8 cellular contexts compared by ENCODE assay signal in genomic region chr1:156214024-156214748, GRCh38. TPM values are rescaled to one million over a fixed set of nuclear protein-coding genes. Genes with fewer than 3 reads are reported as not detected.
DNase-seq lines count a peak whose midpoint lies in the region; ATAC-seq and TF ChIP-seq lines count a peak whose summit lies in the region.

No MANE protein-coding gene starts in this region.

- H2AFZ ChIP-seq in fibroblast of lung (ENCODE audit: low read length): no peak overlapping the region

- no peaks in the 10 kb centered on the region for H4K20me1 ChIP-seq in fibroblast of lung (ENCODE audit: control insufficient read depth, extremely low read depth, insufficient read depth, low read length)

- peak overlapping the region; percentile 9 for H3K27ac ChIP-seq in fibroblast of lung (ENCODE audit: insufficient read depth, low read length)

- intact Hi-C loops in activated CD4-positive, alpha-beta T cell treated with anti-CD3 and anti-CD28 coated beads for 36 hours (cut with DNase I, micrococcal nuclease): loop anchor here in 1 of 2 experiments (5.0 to 10.0 kb wide), 3 partner anchors 288 to 1209 kb away; partner anchors contain the start of genes ISG20L2, MEF2D, METTL25B and ZBTB7B
- intact Hi-C loops in lower leg skin (cut with DNase I; ENCODE audit: low total_unique reads): no loop called here

- H3K36me3 ChIP-seq in fibroblast of lung (ENCODE audit: control insufficient read depth, insufficient read depth, low read length) (peaks cover 7% of the 10 kb centered on the region), skeletal muscle satellite cell (ENCODE audit: insufficient read depth, low read length) (peaks cover 20% of the 10 kb centered on the region)

- H3K9ac ChIP-seq in fibroblast of lung (ENCODE audit: insufficient read depth, low read length): no peak overlapping the region
- H3K9ac ChIP-seq in skeletal muscle satellite cell (ENCODE audit: low read depth, low read length): peak overlapping the region; percentile 94

- H3K4me3 ChIP-seq in fibroblast of lung (replicated peaks in 1 of 4; ENCODE audit: control extremely low read depth in 1 of 4, insufficient read depth in 1 of 4, low read depth in 3 of 4, low read length in 4 of 4): peak overlapping the region in 2 of 4 experiments; percentile 74 to 95
- H3K4me3 ChIP-seq in skeletal muscle satellite cell (ENCODE audit: low read length): peak overlapping the region; percentile 87
- H3K4me3 ChIP-seq in lower leg skin (ENCODE audit: low read depth, poor library complexity, severe bottlenecking): no peak overlapping the region

- H3K4me3 Mint-ChIP-seq in activated CD4-positive, alpha-beta T cell treated with anti-CD3 and anti-CD28 coated beads for 36 hours: peak overlapping the region; percentile 76
- peak overlapping the region; percentile 79 to 95 (median 95) for H3K4me3 Mint-ChIP-seq in T-cell

- peaks cover 45% of the 10 kb centered on the region for H3K4me1 Mint-ChIP-seq in activated CD4-positive, alpha-beta T cell treated with anti-CD3 and anti-CD28 coated beads for 36 hours
- peaks cover 37 to 54% (median 50%) of the 10 kb centered on the region in 3 donors for H3K4me1 Mint-ChIP-seq in T-cell

- H3K4me1 ChIP-seq in fibroblast of lung (ENCODE audit: control insufficient read depth, extremely low read depth, insufficient read depth, low read length) (peaks cover 2% of the 10 kb centered on the region), skeletal muscle satellite cell (ENCODE audit: control insufficient read depth, insufficient read depth, low read length) (peaks cover 18% of the 10 kb centered on the region)

- DNase-seq in activated CD4-positive, alpha-beta T cell treated with anti-CD3 and anti-CD28 coated beads for 36 hours: peak; percentile 67
- DNase-seq in activated CD4-positive, alpha-beta T cell treated with anti-CD3 and anti-CD28 coated beads, Interleukin-2, amount 50 U/mL, for 48 hours: no peak
- DNase-seq in T-cell: no peak
- peak; percentile 9 to 89 for DNase-seq in fibroblast of lung (ENCODE audit: low read depth in 2 of 2)
- no peak for DNase-seq in AML-193 (lab: John Stamatoyannopoulos, UW)
- no peak for DNase-seq in epidermal melanocyte (ENCODE audit: insufficient read length, low spot score)
- DNase-seq in lower leg skin (ENCODE audit: low spot score in 2 of 2): no peak

- H3K4me2 ChIP-seq in fibroblast of lung (ENCODE audit: extremely low read depth, insufficient read depth, low read length) (peak overlapping the region; percentile 52), skeletal muscle satellite cell (ENCODE audit: low read length) (peak overlapping the region; percentile 99)

- 69 to 70% methylated on average over 16 of the region's 16 CpGs for whole genome bisulfite sequencing in lower leg skin, 2 donors

- peaks cover 2% of the 10 kb centered on the region for H3K79me2 ChIP-seq in fibroblast of lung (ENCODE audit: control insufficient read depth, insufficient read depth, low read length)

- no peaks in the 10 kb centered on the region for H3K27me3 ChIP-seq in fibroblast of lung (ENCODE audit: control insufficient read depth, insufficient read depth, low read length)
- no peaks in the 10 kb centered on the region for H3K27me3 ChIP-seq in skeletal muscle satellite cell (ENCODE audit: control insufficient read depth, insufficient read depth, low read length)

- no peak for TF ChIP-seq POLR2A in lower leg skin (IDR thresholded peaks at IDR 0.05)

- no peaks in the 10 kb centered on the region for H3K9me3 ChIP-seq in fibroblast of lung (ENCODE audit: control insufficient read depth, insufficient read depth, low read depth, low read length)
- H3K9me3 ChIP-seq in skeletal muscle satellite cell (replicated peaks; ENCODE audit: low read length): no peaks in the 10 kb centered on the region

- POLR2A ChIA-PET in activated CD4-positive, alpha-beta T cell treated with anti-CD3 and anti-CD28 coated beads for 36 hours (lab: Charles Lee): interaction anchor here (0.6 to 2.8 kb wide), 7 partner anchors 8 to 117 kb away, joined by 3 to 34 read pairs (median 4); partner anchors contain the start of gene SLC25A44
- POLR2A ChIA-PET in T-cell (lab: Charles Lee): interaction anchor here in 1 of 2 donors (0.6 to 1.9 kb wide), 4 partner anchors 20 to 292 kb away, joined by 3 to 32 read pairs (median 3); partner anchors contain the start of gene SLC25A44

- CTCF ChIA-PET in activated CD4-positive, alpha-beta T cell treated with anti-CD3 and anti-CD28 coated beads for 36 hours (lab: Charles Lee): interaction anchor here (0.6 to 4.1 kb wide), 6 partner anchors 8 to 110 kb away, joined by 3 to 47 read pairs (median 5); partner anchors contain the start of gene SMG5
- CTCF ChIA-PET in T-cell (lab: Charles Lee): interaction anchor here (0.6 to 2.7 kb wide), 6 partner anchors 11 to 891 kb away, joined by 3 to 40 read pairs (median 4); no protein-coding TSS in a partner anchor

- H3K36me3 Mint-ChIP-seq in activated CD4-positive, alpha-beta T cell treated with anti-CD3 and anti-CD28 coated beads for 36 hours (ENCODE audit: low read depth): peaks cover 71% of the 10 kb centered on the region
- H3K36me3 Mint-ChIP-seq in T-cell: peaks cover 9% of the 10 kb centered on the region

- H3K27me3 Mint-ChIP-seq in activated CD4-positive, alpha-beta T cell treated with anti-CD3 and anti-CD28 coated beads for 36 hours: no peaks in the 10 kb centered on the region
- H3K27me3 Mint-ChIP-seq in T-cell: no peaks in the 10 kb centered on the region

- no peaks in the 10 kb centered on the region for H3K9me3 Mint-ChIP-seq in activated CD4-positive, alpha-beta T cell treated with anti-CD3 and anti-CD28 coated beads for 36 hours (ENCODE audit: low read depth)
- H3K9me3 Mint-ChIP-seq in T-cell: no peaks in the 10 kb centered on the region

- TF ChIP-seq CTCF in fibroblast of lung (conservative IDR thresholded peaks at IDR 0.05 in 1 of 2, IDR thresholded peaks at IDR 0.05 in 1 of 2; ENCODE audit: low read depth in 1 of 2, low read length in 2 of 2) (no peak), lower leg skin (IDR thresholded peaks at IDR 0.05) (no peak)

- peak overlapping the region; percentile 98 for H3K27ac Mint-ChIP-seq in activated CD4-positive, alpha-beta T cell treated with anti-CD3 and anti-CD28 coated beads for 36 hours
- H3K27ac Mint-ChIP-seq in T-cell: peak overlapping the region; percentile 57 to 77

- ATAC-seq in activated CD4-positive, alpha-beta T cell treated with anti-CD3 and anti-CD28 coated beads for 36 hours: peak; percentile 21
- no peak for ATAC-seq in T-cell (replicated peaks in 1 of 4)

RNA-seq across cellular contexts. Expression of gene PMF1, which starts 1.4 kb away (rescaled TPM):
- total RNA-seq in activated CD4-positive, alpha-beta T cell treated with anti-CD3 and anti-CD28 coated beads for 36 hours: 100 to 1,000 TPM; 108 to 117 TPM
- total RNA-seq in T-cell: 10 to 100 TPM; 54.7 to 58.7 (median 57.6) TPM
- total RNA-seq in fibroblast of lung: 21.6 and 24.1 TPM in 2 replicates
- polyA plus RNA-seq in fibroblast of lung: 46.8 and 57.6 TPM in 2 replicates
- polyA plus RNA-seq in fibroblast of lung (2012): 34.4 and 47.5 TPM in 2 replicates
- polyA minus RNA-seq in fibroblast of lung (ENCODE audit: low replicate concordance): 18.6 and 20.0 TPM in 2 replicates
- total RNA-seq in skeletal muscle satellite cell (2012; rRNA removed): 21.5 and 28.0 TPM in 2 replicates
- 10 to 100 TPM; 62.9 to 83.6 (median 71.1) TPM for total RNA-seq in lower leg skin

RNA-seq across cellular contexts. Expression of gene SLC25A44, which starts 20.3 kb away (rescaled TPM):
- total RNA-seq in activated CD4-positive, alpha-beta T cell treated with anti-CD3 and anti-CD28 coated beads for 36 hours: 10 to 100 TPM; 42.4 to 51.9 TPM
- 10 to 100 TPM; 16.8 to 24.5 (median 21.4) TPM for total RNA-seq in T-cell
- total RNA-seq in fibroblast of lung: 5.4 and 8.4 TPM in 2 replicates
- 32.1 and 35.4 TPM in 2 replicates for polyA plus RNA-seq in fibroblast of lung
- polyA plus RNA-seq in fibroblast of lung (2012): 20.3 and 20.5 TPM in 2 replicates
- polyA minus RNA-seq in fibroblast of lung (ENCODE audit: low replicate concordance): 36.8 and 52.8 TPM in 2 replicates
- 10.4 and 12.9 TPM in 2 replicates for total RNA-seq in skeletal muscle satellite cell (2012; rRNA removed)
- total RNA-seq in lower leg skin: 10 to 100 TPM; 11.3 to 15.3 (median 13.3) TPM

RNA-seq across cellular contexts. Expression of gene BGLAP, which starts 27.8 kb away (rescaled TPM):
- 1 to 10 TPM; 2.1 to 2.4 TPM for total RNA-seq in activated CD4-positive, alpha-beta T cell treated with anti-CD3 and anti-CD28 coated beads for 36 hours
- total RNA-seq in T-cell (1 to 10 TPM; 1.8 to 7.1 (median 5.2) TPM), fibroblast of lung (0.26 and 0.50 TPM in 2 replicates), lower leg skin (1 to 10 TPM in 1 of 4 donors, under 1 TPM in 2, not detected in 1; 0.36 to 3.4 (median 0.69) TPM)
- polyA plus RNA-seq in fibroblast of lung: 0.12 and 0.34 TPM in 2 replicates
- 0.52 TPM in 1 of 2 replicates, not detected in the other for polyA plus RNA-seq in fibroblast of lung (2012)
- not detected in 2 replicates for polyA minus RNA-seq in fibroblast of lung (ENCODE audit: low replicate concordance)
- total RNA-seq in skeletal muscle satellite cell (2012; rRNA removed): 1.3 TPM in 1 of 2 replicates, not detected in the other

RNA-seq across cellular contexts. Expression of gene PAQR6, which starts 33.7 kb away (rescaled TPM):
- total RNA-seq in activated CD4-positive, alpha-beta T cell treated with anti-CD3 and anti-CD28 coated beads for 36 hours: 1 to 10 TPM; 4.7 to 5.7 TPM
- total RNA-seq in T-cell: 1 to 10 TPM; 2.5 to 3.1 (median 2.9) TPM
- 0.26 and 0.33 TPM in 2 replicates for total RNA-seq in fibroblast of lung
- 0.05 and 0.17 TPM in 2 replicates for polyA plus RNA-seq in fibroblast of lung
- polyA plus RNA-seq in fibroblast of lung (2012): 0.27 and 0.33 TPM in 2 replicates
- polyA minus RNA-seq in fibroblast of lung (ENCODE audit: low replicate concordance): not detected in 2 replicates
- total RNA-seq in skeletal muscle satellite cell (2012; rRNA removed): 0.22 and 0.51 TPM in 2 replicates
- 1 to 10 TPM; 2.0 to 8.4 (median 4.6) TPM for total RNA-seq in lower leg skin

Comparison
In these comparisons a context has a peak if more than half of its experiments do, and no peak if none do; other contexts are left out.
1. DNase-seq: peak in activated CD4-positive, alpha-beta T cell treated with anti-CD3 and anti-CD28 coated beads for 36 hours (single experiment) and fibroblast of lung (2 of 2); none in activated CD4-positive, alpha-beta T cell treated with anti-CD3 and anti-CD28 coated beads, Interleukin-2, amount 50 U/mL, for 48 hours (0 of 2), T-cell (0 of 34), AML-193 (0 of 2), epidermal melanocyte (single experiment) and lower leg skin (0 of 2).